ENCODE assay signal across 11 cellular contexts in genomic region chr14:22505751-22506710, GRCh38.
A peak's percentile ranks its signal among the peaks of the same experiment; 100 is the strongest.
DNase-seq lines count a peak whose midpoint lies in the region; ATAC-seq and TF ChIP-seq lines count a peak whose summit lies in the region.
"Had no signal": no experiment of that assay in that cellular context is flagged by ENCODE, and none has a peak within 500 bp of the region (broad histone marks: within the 10 kb centered on the region; RNA-seq: fewer than 3 reads in every experiment).

No MANE protein-coding gene starts in this region.

- H3K36me3 ChIP-seq in PC-3 (ENCODE audit: low read depth, low read length), result no peaks in the 10 kb centered on the region
- H3K36me3 ChIP-seq: suprapubic skin had no signal

- no peaks in the 10 kb centered on the region for H3K27me3 ChIP-seq in PC-3 (ENCODE audit: low read length)
- H3K27me3 ChIP-seq: suprapubic skin had no signal

- H3K9ac ChIP-seq in PC-3 (ENCODE audit: low read length), result no peak overlapping the region
- H3K9ac ChIP-seq: KMS-11 had no signal

- peaks cover 20 to 88% (median 70%) of the 10 kb centered on the region in 3 donors for H3K36me3 Mint-ChIP-seq in naive thymus-derived CD8-positive, alpha-beta T cell

- H3K4me3 ChIP-seq in PC-3 (ENCODE audit: low read length), result no peak overlapping the region
- H3K4me3 ChIP-seq: suprapubic skin had no signal

- H4K20me1 ChIP-seq in PC-3 (ENCODE audit: low read length), result no peaks in the 10 kb centered on the region

- H3K9me2 ChIP-seq in PC-3 (replicated peaks; ENCODE audit: low read length), result no peaks in the 10 kb centered on the region

- H2AFZ ChIP-seq in PC-3 (ENCODE audit: low read length), result no peak overlapping the region

- no peak for TF ChIP-seq CTCF in PC-3 (conservative IDR thresholded peaks at IDR 0.05; ENCODE audit: low read depth, low read length)

- intact Hi-C loops in posterior cingulate gyrus (cut with DNase I), result no loop called here
- intact Hi-C loops in PC-3 (cut with micrococcal nuclease), result no loop called here

- no peaks in the 10 kb centered on the region for H3K27me3 Mint-ChIP-seq in naive thymus-derived CD8-positive, alpha-beta T cell

- H3K9me3 ChIP-seq in PC-3 (ENCODE audit: low read length), result no peaks in the 10 kb centered on the region
- H3K9me3 ChIP-seq: suprapubic skin had no signal

- H3K4me1 ChIP-seq in PC-3 (ENCODE audit: insufficient read depth, low read length), result peaks cover 4% of the 10 kb centered on the region; the same call in 1 of the 2 replicates

- peak overlapping the region; percentile 79 to 94 (median 86) for H3K4me3 Mint-ChIP-seq in naive thymus-derived CD8-positive, alpha-beta T cell

- no peaks in the 10 kb centered on the region for H3K9me3 Mint-ChIP-seq in naive thymus-derived CD8-positive, alpha-beta T cell

- DNase-seq in NCI-H82 (lab: John Stamatoyannopoulos, UW) (peak; percentile 9), NCI-H82 treated with DMSO at 0.1 percent for 48 hours (lab: John Stamatoyannopoulos, UW; ENCODE audit: unreplicated experiment) (no peak), T-helper 22 cell (ENCODE audit: low read depth) (peak; percentile 46), iPS-NIHi7 (ENCODE audit: extremely low spot score) (no peak), posterior cingulate gyrus (no peak), PC-3 (no peak)
- DNase-seq in naive thymus-derived CD8-positive, alpha-beta T cell, result peak in 1 of 10 donors; percentile 26
- DNase-seq: NCI-H748 treated with DMSO at 0.1 percent for 48 hours had no signal

- no TSS peak for BruUV-seq in PC-3 (replicated peaks; lab: Mats Ljungman, UMichigan)

- POLR2A ChIA-PET in naive thymus-derived CD8-positive, alpha-beta T cell (lab: Charles Lee), result interaction anchor here (0.7 to 34.2 kb wide), 14 partner anchors 7 to 658 kb away, joined by 3 to 760 read pairs (median 4); no protein-coding TSS in a partner anchor
- POLR2A ChIA-PET in PC-3 (lab: Charles Lee; ENCODE audit: unreplicated experiment), result no interaction called here

- peak; percentile 46 for ATAC-seq in GM21423 (IDR thresholded peaks at IDR 0.05; ENCODE audit: unreplicated experiment)
- peak in 1 of 2 donors; percentile 38 for ATAC-seq in naive thymus-derived CD8-positive, alpha-beta T cell
- no peak for ATAC-seq in PC-3

- H3K27ac ChIP-seq in PC-3 (ENCODE audit: low read length), result no peak overlapping the region
- H3K27ac ChIP-seq: KMS-11, suprapubic skin had no signal

- H3K79me2 ChIP-seq in PC-3 (ENCODE audit: low read length), result no peaks in the 10 kb centered on the region

- no peak overlapping the region for H3K4me2 ChIP-seq in PC-3 (ENCODE audit: low read length)
- H3K4me2 ChIP-seq: KMS-11 had no signal

- H3K4me1 Mint-ChIP-seq in naive thymus-derived CD8-positive, alpha-beta T cell, result peaks cover 13 to 71% (median 58%) of the 10 kb centered on the region in 4 donors

- peak overlapping the region; percentile 86 to 99 (median 98) for H3K27ac Mint-ChIP-seq in naive thymus-derived CD8-positive, alpha-beta T cell

- H3F3A ChIP-seq in PC-3 (ENCODE audit: low read length, unreplicated experiment), result no peaks in the 10 kb centered on the region

- CTCF ChIA-PET in PC-3 (lab: Charles Lee), result no interaction called here

Comparison
In these comparisons a context has a peak if more than half of its experiments do, and no peak if none do; other contexts are left out.
1. DNase-seq: peak in NCI-H82 (single experiment) and T-helper 22 cell (single experiment); none in NCI-H82 treated with DMSO at 0.1 percent for 48 hours (single experiment), iPS-NIHi7 (single experiment), posterior cingulate gyrus (0 of 10) and PC-3 (single experiment).